Comparison of ENCODE assay signal across 1 cellular context in the genomic region with DNA sequence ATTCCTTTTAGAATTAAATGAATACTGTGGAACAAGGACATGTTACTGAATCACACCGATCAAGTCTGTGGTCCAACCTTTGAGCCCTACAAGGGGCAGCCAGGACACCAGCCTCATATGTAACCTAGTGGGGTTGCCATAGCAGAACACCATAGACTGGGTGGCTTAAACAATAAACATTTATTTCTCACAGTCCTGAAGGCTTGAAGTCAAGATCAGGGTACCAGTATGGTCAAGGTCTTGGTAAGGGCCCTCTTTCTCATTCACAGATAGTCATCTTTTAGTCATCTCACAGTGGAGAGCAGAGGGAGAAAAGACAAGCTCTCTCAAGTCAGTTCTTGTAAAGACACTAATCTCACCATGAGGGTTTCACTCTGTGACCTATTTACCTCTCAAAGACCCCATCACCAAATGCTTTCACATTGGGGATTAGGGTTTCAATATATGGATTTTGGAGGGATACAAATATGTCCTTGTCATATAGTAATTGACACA.
TF ChIP-seq lines count a peak whose summit lies in the region.

No MANE protein-coding gene starts in this region.

TF ChIP-seq in H1, 55 proteins besides CTCF, POLR2A, EP300 and RAD21 (continued from another document):
- TF ChIP-seq JUN (IDR thresholded peaks at IDR 0.05; ENCODE audit: low read depth, low read length) (no peak), BACH1 (IDR thresholded peaks at IDR 0.05; ENCODE audit: low read length) (no peak), RNF2 (IDR thresholded peaks at IDR 0.05; ENCODE audit: borderline replicate concordance, low read depth, low read length, missing control alignments, poor library complexity, severe bottlenecking) (no peak), ATF3 (IDR thresholded peaks at IDR 0.05; ENCODE audit: insufficient read depth, low read depth, low read length) (no peak), RFX5 (IDR thresholded peaks at IDR 0.05; ENCODE audit: borderline replicate concordance, low read depth, low read length) (no peak), EGR1 (IDR thresholded peaks at IDR 0.05; ENCODE audit: borderline replicate concordance, low read depth, low read length) (no peak), KDM4A (IDR thresholded peaks at IDR 0.05; ENCODE audit: low read depth, low read length, severe bottlenecking) (no peak), TAF7 (optimal IDR thresholded peaks at IDR 0.05; ENCODE audit: borderline replicate concordance, low read depth, low read length) (no peak), EZH2 (IDR thresholded peaks at IDR 0.05; ENCODE audit: low read depth, low read length, severe bottlenecking) (no peak), HDAC2 (IDR thresholded peaks at IDR 0.05; ENCODE audit: borderline replicate concordance in 1 of 2, low read depth in 2 of 2, low read length in 2 of 2) (no peak), TEAD4 (IDR thresholded peaks at IDR 0.05; ENCODE audit: low read depth, low read length) (no peak), TBP (IDR thresholded peaks at IDR 0.05; ENCODE audit: low read depth, low read length) (no peak)
